In genomic region chr3:115836944-115837343, GRCh38 we compare ENCODE assay signal across 9 cellular contexts.
A peak's percentile ranks its signal among the peaks of the same experiment; 100 is the strongest.
DNase-seq lines count a peak whose midpoint lies in the region; ATAC-seq, FAIRE-seq and TF ChIP-seq lines count a peak whose summit lies in the region.
"Had no signal": no experiment of that assay in that cellular context is flagged by ENCODE, and none has a peak within 500 bp of the region (broad histone marks: within the 10 kb centered on the region; RNA-seq: fewer than 3 reads in every experiment).

No MANE protein-coding gene starts in this region.

- TF ChIP-seq CTCF in astrocyte (IDR thresholded peaks at IDR 0.05; ENCODE audit: insufficient read depth, low read depth, low read length) (peak; percentile 67), Calu3 (IDR thresholded peaks at IDR 0.05; ENCODE audit: unreplicated experiment) (no peak)

- peak; percentile 51 for DNase-seq in DMS53 (lab: John Stamatoyannopoulos, UW)
- DNase-seq in Jurkat, Clone E6-1 (ENCODE audit: low read depth, low spot score), result peak; percentile 28
- peak; percentile 13 for DNase-seq in astrocyte (ENCODE audit: low read depth)
- peak; percentile 16 for DNase-seq in mesenchymal stem cell
- no peak for DNase-seq in stimulated activated naive CD4-positive, alpha-beta T cell (lab: John Stamatoyannopoulos, UW)
- DNase-seq in NCI-H2107 treated with DMSO at 0.1 percent for 48 hours (lab: John Stamatoyannopoulos, UW; ENCODE audit: unreplicated experiment), result no peak
- DNase-seq in Calu3, result no peak

- no peak for ATAC-seq in stimulated activated memory B cell treated with anti-CD40 and anti-IgM and Interleukin-4, amounts not matched to agents 10 μg/mL and 1 μg/mL and 100 μg/mL, for 72 hours

- H2BK12ac ChIP-seq in mesenchymal stem cell (ENCODE audit: low read length in 2 of 2), result no peak overlapping the region

- H3K36me3 ChIP-seq in astrocyte (ENCODE audit: insufficient read depth, low read length), result no peaks in the 10 kb centered on the region
- peaks cover 0 to 7% of the 10 kb centered on the region in 2 experiments for H3K36me3 ChIP-seq in mesenchymal stem cell (ENCODE audit: control insufficient read depth in 1 of 2, insufficient read depth in 2 of 2, low read depth in 1 of 2, low read length in 2 of 2)

- no peak overlapping the region for H2BK120ac ChIP-seq in mesenchymal stem cell (ENCODE audit: low read depth, low read length)

- H4K8ac ChIP-seq in mesenchymal stem cell (ENCODE audit: low read length), result no peak overlapping the region

- H3K79me2 ChIP-seq in astrocyte (ENCODE audit: insufficient read depth, low read length), result no peaks in the 10 kb centered on the region

- no peak overlapping the region for H3K4me3 ChIP-seq in Jurkat, Clone E6-1 (ENCODE audit: low read length)
- H3K4me3 ChIP-seq in astrocyte (ENCODE audit: insufficient read depth, low read depth, low read length) (no peak overlapping the region), mesenchymal stem cell (ENCODE audit: insufficient read depth in 1 of 2, low read depth in 1 of 2, low read length in 2 of 2) (no peak overlapping the region)

- intact Hi-C loops in Calu3 (cut with micrococcal nuclease; ENCODE audit: unreplicated experiment), result no loop called here

- H3K4me1 ChIP-seq in astrocyte (ENCODE audit: insufficient read depth, low read length), result peaks cover 8% of the 10 kb centered on the region
- H3K4me1 ChIP-seq in mesenchymal stem cell (ENCODE audit: control insufficient read depth, insufficient read depth, low read depth, low read length), result peaks cover 2% of the 10 kb centered on the region

- no peak overlapping the region for H3K27ac Mint-ChIP-seq in astrocyte (ENCODE audit: unreplicated experiment)
- H3K27ac Mint-ChIP-seq in stimulated activated memory B cell treated with anti-CD40 and anti-IgM and Interleukin-4, amounts not matched to agents 10 μg/mL and 1 μg/mL and 100 μg/mL, for 72 hours, result no peak overlapping the region
- H3K27ac Mint-ChIP-seq in Calu3 (ENCODE audit: unreplicated experiment), result no peak overlapping the region
- H3K27ac Mint-ChIP-seq: activated naive CD8-positive, alpha-beta T cell had no signal

- no peak for FAIRE-seq in astrocyte (lab: Jason Lieb, UNC)

- H3K23ac ChIP-seq in mesenchymal stem cell (ENCODE audit: low read length in 2 of 2), result no peak overlapping the region

- peaks cover 13% of the 10 kb centered on the region for H3K4me1 Mint-ChIP-seq in astrocyte (ENCODE audit: low read depth, unreplicated experiment)
- H3K4me1 Mint-ChIP-seq in stimulated activated memory B cell treated with anti-CD40 and anti-IgM and Interleukin-4, amounts not matched to agents 10 μg/mL and 1 μg/mL and 100 μg/mL, for 72 hours, result no peaks in the 10 kb centered on the region
- H3K4me1 Mint-ChIP-seq in Calu3 (ENCODE audit: low read depth, unreplicated experiment), result peaks cover 6% of the 10 kb centered on the region

- no peak overlapping the region for H2BK15ac ChIP-seq in mesenchymal stem cell (ENCODE audit: low read depth, poor library complexity, severe bottlenecking)

- H3K4me3 Mint-ChIP-seq in astrocyte (ENCODE audit: unreplicated experiment), result no peak overlapping the region
- H3K4me3 Mint-ChIP-seq in stimulated activated memory B cell treated with anti-CD40 and anti-IgM and Interleukin-4, amounts not matched to agents 10 μg/mL and 1 μg/mL and 100 μg/mL, for 72 hours, result no peak overlapping the region
- no peak overlapping the region for H3K4me3 Mint-ChIP-seq in Calu3 (ENCODE audit: low read depth, unreplicated experiment)
- H3K4me3 Mint-ChIP-seq: activated naive CD8-positive, alpha-beta T cell had no signal

- H3K27me3 ChIP-seq in astrocyte (ENCODE audit: insufficient read depth, low read length), result no peaks in the 10 kb centered on the region
- H3K27me3 ChIP-seq in mesenchymal stem cell (ENCODE audit: control insufficient read depth in 1 of 2, insufficient read depth in 1 of 2, low read length in 2 of 2), result no peaks in the 10 kb centered on the region

- H2BK5ac ChIP-seq in mesenchymal stem cell (ENCODE audit: low read depth, low read length, poor library complexity, severe bottlenecking), result no peak overlapping the region

- H3K27me3 Mint-ChIP-seq in astrocyte (ENCODE audit: low read depth, unreplicated experiment), result no peaks in the 10 kb centered on the region
- peaks cover 1% of the 10 kb centered on the region for H3K27me3 Mint-ChIP-seq in stimulated activated memory B cell treated with anti-CD40 and anti-IgM and Interleukin-4, amounts not matched to agents 10 μg/mL and 1 μg/mL and 100 μg/mL, for 72 hours
- H3K27me3 Mint-ChIP-seq in Calu3 (ENCODE audit: unreplicated experiment), result no peaks in the 10 kb centered on the region

- H3K4me2 ChIP-seq in astrocyte (ENCODE audit: low read length), result no peak overlapping the region
- H3K4me2 ChIP-seq in mesenchymal stem cell (ENCODE audit: low read length, poor library complexity, severe bottlenecking), result no peak overlapping the region

- WGBS in mesenchymal stem cell, result 75% methylated on average over 1 of the region's 3 CpGs

- H3K14ac ChIP-seq in mesenchymal stem cell (ENCODE audit: low read length in 2 of 2), result no peak overlapping the region

- H3K9me3 ChIP-seq in astrocyte (ENCODE audit: insufficient read depth, low read depth, low read length) (no peaks in the 10 kb centered on the region), mesenchymal stem cell (ENCODE audit: control insufficient read depth, low read length) (no peaks in the 10 kb centered on the region)

- H3K9me3 Mint-ChIP-seq in astrocyte (ENCODE audit: unreplicated experiment), result no peaks in the 10 kb centered on the region
- no peaks in the 10 kb centered on the region for H3K9me3 Mint-ChIP-seq in stimulated activated memory B cell treated with anti-CD40 and anti-IgM and Interleukin-4, amounts not matched to agents 10 μg/mL and 1 μg/mL and 100 μg/mL, for 72 hours
- H3K9me3 Mint-ChIP-seq in Calu3 (ENCODE audit: low read depth, unreplicated experiment), result no peaks in the 10 kb centered on the region

- H3K36me3 Mint-ChIP-seq in astrocyte (ENCODE audit: low read depth, unreplicated experiment), result no peaks in the 10 kb centered on the region
- no peaks in the 10 kb centered on the region for H3K36me3 Mint-ChIP-seq in stimulated activated memory B cell treated with anti-CD40 and anti-IgM and Interleukin-4, amounts not matched to agents 10 μg/mL and 1 μg/mL and 100 μg/mL, for 72 hours
- peaks cover 5% of the 10 kb centered on the region for H3K36me3 Mint-ChIP-seq in Calu3 (ENCODE audit: insufficient read depth, unreplicated experiment)
- H3K36me3 Mint-ChIP-seq: activated naive CD8-positive, alpha-beta T cell had no signal

- H4K20me1 ChIP-seq in astrocyte (ENCODE audit: insufficient read depth, low read length), result no peaks in the 10 kb centered on the region

- H3K18ac ChIP-seq in mesenchymal stem cell (ENCODE audit: low read depth in 1 of 2, low read length in 2 of 2), result no peak overlapping the region

- H3K27ac ChIP-seq in astrocyte (ENCODE audit: low read depth, low read length) (no peak overlapping the region), mesenchymal stem cell (ENCODE audit: low read length, poor library complexity, severe bottlenecking) (no peak overlapping the region)

- peaks cover 2% of the 10 kb centered on the region for H3K79me1 ChIP-seq in mesenchymal stem cell (replicated peaks; ENCODE audit: low read length, poor library complexity, severe bottlenecking)

- no peak overlapping the region for H3K4ac ChIP-seq in mesenchymal stem cell (ENCODE audit: low read depth in 1 of 2, low read length in 2 of 2)

- H2AFZ ChIP-seq in astrocyte (ENCODE audit: low read depth, low read length), result no peak overlapping the region
- no peak overlapping the region for H2AFZ ChIP-seq in mesenchymal stem cell (ENCODE audit: low read depth, low read length)

- CTCF ChIA-PET in Calu3 (lab: Charles Lee), result no interaction called here

- H3K9ac ChIP-seq in astrocyte (ENCODE audit: low read length), result no peak overlapping the region
- H3K9ac ChIP-seq in mesenchymal stem cell (ENCODE audit: low read length), result no peak overlapping the region

- H4K91ac ChIP-seq in mesenchymal stem cell (ENCODE audit: low read length), result no peak overlapping the region

- peak overlapping the region; percentile 80 for H2AK5ac ChIP-seq in mesenchymal stem cell (ENCODE audit: low read length, severe bottlenecking)

- BruUV-seq in Calu3 (replicated peaks; lab: Mats Ljungman, UMichigan), result no TSS peak

Comparison
In these comparisons a context has a peak if more than half of its experiments do, and no peak if none do; other contexts are left out.
1. DNase-seq: peak in DMS53 (single experiment), Jurkat, Clone E6-1 (single experiment), astrocyte (single experiment) and mesenchymal stem cell (single experiment); none in stimulated activated naive CD4-positive, alpha-beta T cell (0 of 6), NCI-H2107 treated with DMSO at 0.1 percent for 48 hours (single experiment) and Calu3 (single experiment).